In the genomic region with DNA sequence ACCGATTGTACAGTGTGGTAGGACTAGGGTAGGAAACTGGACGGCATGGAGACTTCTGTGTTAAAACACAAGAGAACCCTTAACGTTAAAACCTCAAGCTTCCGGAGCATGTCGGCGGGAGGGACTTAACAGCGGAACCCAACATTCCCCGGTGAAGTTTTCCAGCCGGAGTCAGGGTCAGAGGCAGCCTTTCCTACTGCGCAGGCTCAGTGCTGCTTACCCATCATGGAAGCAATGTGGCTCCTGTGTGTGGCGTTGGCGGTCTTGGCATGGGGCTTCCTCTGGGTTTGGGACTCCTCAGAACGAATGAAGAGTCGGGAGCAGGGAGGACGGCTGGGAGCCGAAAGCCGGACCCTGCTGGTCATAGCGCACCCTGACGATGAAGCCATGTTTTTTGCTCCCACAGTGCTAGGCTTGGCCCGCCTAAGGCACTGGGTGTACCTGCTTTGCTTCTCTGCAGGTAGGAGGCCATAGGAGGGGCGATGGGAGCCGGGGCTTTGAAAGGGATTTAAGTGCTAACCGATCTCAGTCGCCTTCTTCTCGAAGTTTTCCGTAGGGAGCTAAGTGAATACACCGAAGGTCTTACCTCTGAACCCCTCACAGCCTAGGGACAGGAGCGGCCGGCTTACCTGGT, we compare ENCODE assay signal across 8 cellular contexts. TPM values are rescaled to one million over a fixed set of nuclear protein-coding genes. Genes with fewer than 3 reads are reported as not detected.
A peak's percentile ranks its signal among the peaks of the same experiment; 100 is the strongest.
DNase-seq lines count a peak whose midpoint lies in the region; ATAC-seq and TF ChIP-seq lines count a peak whose summit lies in the region.

Gene PIGL (plus strand): TSS at position 209 of the 634 bp plus-strand sequence. CDS start 17 bp downstream, at position 226.

- H3K36me3 ChIP-seq in GM23338 (ENCODE audit: insufficient read depth) (no peaks in the 10 kb centered on the region), heart right ventricle (peaks cover 0 to 9% (median 0%) of the 10 kb centered on the region in 9 donors), tibial nerve (no peaks in the 10 kb centered on the region)

- ATAC-seq in GM23338 (peak; percentile 54), heart right ventricle (peak; percentile 65 to 87 (median 76))

- DNase-seq in DMS153 (lab: John Stamatoyannopoulos, UW) (peak; percentile 61), GM23338 (ENCODE audit: low spot score) (peak; percentile 96), NCI-H146 treated with DMSO at 0.1 percent for 48 hours (lab: John Stamatoyannopoulos, UW; ENCODE audit: unreplicated experiment) (peak; percentile 85), amniotic stem cell (lab: John Stamatoyannopoulos, UW) (peak; percentile 75), heart right ventricle (peak; percentile 83 to 93), pons (ENCODE audit: low spot score) (peak; percentile 94), tibial nerve (ENCODE audit: low spot score in 2 of 2) (peak; percentile 71 to 83)

- peaks cover 5% of the 10 kb centered on the region for H3K27me3 Mint-ChIP-seq in GM23338 (ENCODE audit: insufficient read depth, low read depth, poor library complexity)

- peaks cover 78% of the 10 kb centered on the region for H3K79me2 ChIP-seq in GM23338 (replicated peaks; ENCODE audit: insufficient read depth)

- H4K20me1 ChIP-seq in GM23338 (replicated peaks; ENCODE audit: insufficient read depth), result peaks cover 13% of the 10 kb centered on the region

- peak in 1 of 2 donors; percentile 91 for TF ChIP-seq EP300 in tibial nerve (IDR thresholded peaks at IDR 0.05)

- peak within 1 kb of the TSS; percentile 97 for H3K27ac Mint-ChIP-seq in GM23338

- peak within 1 kb of the TSS; percentile 84 for H3K4me2 ChIP-seq in GM23338

- peak within 1 kb of the TSS; percentile 96 for H3K4me3 Mint-ChIP-seq in GM23338

- H3K9me3 Mint-ChIP-seq in GM23338, result no peaks in the 10 kb centered on the region

- H3K9me3 ChIP-seq in heart right ventricle (no peaks in the 10 kb centered on the region), tibial nerve (no peaks in the 10 kb centered on the region)

- no peaks in the 10 kb centered on the region for H3K36me3 Mint-ChIP-seq in GM23338 (ENCODE audit: low read depth)

- H3K4me3 ChIP-seq in GM23338 (peak within 1 kb of the TSS; percentile 88), heart right ventricle (peak within 1 kb of the TSS; percentile 79 to 100 (median 92)), tibial nerve (peak within 1 kb of the TSS; percentile 80 to 92 (median 88))

- peaks cover 17% of the 10 kb centered on the region for H3K4me1 ChIP-seq in GM23338 (ENCODE audit: insufficient read depth)
- H3K4me1 ChIP-seq in heart right ventricle, result peaks cover 3 to 55% (median 45%) of the 10 kb centered on the region in 9 donors
- H3K4me1 ChIP-seq in tibial nerve, result peaks cover 0 to 45% (median 24%) of the 10 kb centered on the region in 4 donors

- no peaks in the 10 kb centered on the region for H3K9me2 ChIP-seq in GM23338 (ENCODE audit: insufficient read depth)

- peak in 1 of 2 donors; percentile 33 for TF ChIP-seq POLR2A in tibial nerve (IDR thresholded peaks at IDR 0.05)

- no peaks in the 10 kb centered on the region for H3K27me3 ChIP-seq in GM23338 (ENCODE audit: insufficient read depth)
- H3K27me3 ChIP-seq in heart right ventricle, result no peaks in the 10 kb centered on the region
- H3K27me3 ChIP-seq in tibial nerve, result no peaks in the 10 kb centered on the region

- 0 out of 4 replicates have a peak, but pooled peaks of 1 of the 2 experiments have one; percentile 4 for TF ChIP-seq CTCF in GM23338 (conservative IDR thresholded peaks at IDR 0.05; ENCODE audit: low read depth in 2 of 2)
- TF ChIP-seq CTCF in heart right ventricle (IDR thresholded peaks at IDR 0.05), result no peak
- peak in 1 of 5 experiments; percentile 22 for TF ChIP-seq CTCF in tibial nerve (IDR thresholded peaks at IDR 0.05)

- H3K4me1 Mint-ChIP-seq in GM23338, result peaks cover 12% of the 10 kb centered on the region

- H3F3A ChIP-seq in GM23338 (replicated peaks; ENCODE audit: low read depth), result peaks cover 9% of the 10 kb centered on the region; the same call in 1 of the 2 replicates

- peak within 1 kb of the TSS; percentile 96 for H2AFZ ChIP-seq in GM23338

- intact Hi-C loops in T-helper 1 cell treated with Interleukin-12 subunit alpha and Interleukin-12 subunit beta and Interleukin-4 antibody, amounts not matched to agents 30 ng/mL and 1 ng/mL, for 36 hours (cut with micrococcal nuclease), result loop anchor here (1.0 to 10.0 kb wide), 8 partner anchors 12 to 828 kb away; partner anchors contain the start of genes CENPV, MPRIP, TRPV2 and UBB
- intact Hi-C loops in heart right ventricle (cut with DNase I), result loop anchor here in 4 of 10 donors (5.0 to 10.0 kb wide), 2 partner anchors 58 to 70 kb away; no protein-coding TSS in a partner anchor

- 0 to 1% methylated on average over 29 of the region's 29 CpGs for WGBS in heart right ventricle, 2 donors
- WGBS in tibial nerve, 2 donors, result 0 to 1% methylated on average over 26 to 27 of the region's 29 CpGs

- peak within 1 kb of the TSS; percentile 97 for H3K27ac ChIP-seq in GM23338 (ENCODE audit: low read depth)
- peak within 1 kb of the TSS; percentile 85 to 100 (median 98) for H3K27ac ChIP-seq in heart right ventricle
- H3K27ac ChIP-seq in tibial nerve, result peak within 1 kb of the TSS; percentile 93 to 95 (median 94)

TF ChIP-seq in GM23338, 12 proteins besides CTCF, POLR2A, EP300 and RAD21 (continues in another document):
- TF ChIP-seq NANOG (IDR thresholded peaks at IDR 0.05; ENCODE audit: borderline replicate concordance) (peak; percentile 19; the same call in 1 of the 2 replicates), CREB1 (CRISPR knock-in tag; IDR thresholded peaks at IDR 0.05; ENCODE audit: low read depth) (peak; percentile 60; the same call in 1 of the 2 replicates), POLR2AphosphoS5 (IDR thresholded peaks at IDR 0.05; ENCODE audit: low read depth) (peak; percentile 99), EZH2phosphoT487 (IDR thresholded peaks at IDR 0.05; ENCODE audit: unreplicated experiment) (no peak), ZNF114 (CRISPR knock-in tag; IDR thresholded peaks at IDR 0.05) (no peak)
- TF ChIP-seq, protein P1, sequence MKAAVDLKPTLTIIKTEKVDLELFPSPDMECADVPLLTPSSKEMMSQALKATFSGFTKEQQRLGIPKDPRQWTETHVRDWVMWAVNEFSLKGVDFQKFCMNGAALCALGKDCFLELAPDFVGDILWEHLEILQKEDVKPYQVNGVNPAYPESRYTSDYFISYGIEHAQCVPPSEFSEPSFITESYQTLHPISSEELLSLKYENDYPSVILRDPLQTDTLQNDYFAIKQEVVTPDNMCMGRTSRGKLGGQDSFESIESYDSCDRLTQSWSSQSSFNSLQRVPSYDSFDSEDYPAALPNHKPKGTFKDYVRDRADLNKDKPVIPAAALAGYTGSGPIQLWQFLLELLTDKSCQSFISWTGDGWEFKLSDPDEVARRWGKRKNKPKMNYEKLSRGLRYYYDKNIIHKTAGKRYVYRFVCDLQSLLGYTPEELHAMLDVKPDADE (IDR thresholded peaks at IDR 0.05), result peak; percentile 71

RNA-seq across cellular contexts. Expression of gene PIGL, which starts in this region (rescaled TPM):
- total RNA-seq in GM23338 (2014; rRNA removed; shearing (Covaris generic)), result 47.3 and 70.1 TPM in 2 replicates
- polyA plus RNA-seq in GM23338 (2016; fragmentation: Nextera tagmentation; extraction: Ambion mirVana) (32.3 and 32.9 TPM in 2 replicates), heart right ventricle (10 to 100 TPM in 1 of 2 donors, 1 to 10 TPM in 1; 6.1 to 14.6 TPM)
- total RNA-seq in T-helper 1 cell treated with Interleukin-12 subunit alpha and Interleukin-12 subunit beta and Interleukin-4 antibody, amounts not matched to agents 30 ng/mL and 1 ng/mL, for 36 hours, result 27.4 and 32.7 TPM in 2 replicates
- total RNA-seq in heart right ventricle (10 to 100 TPM in 4 of 10 donors, 1 to 10 TPM in 6; 7.8 to 12.0 (median 9.5) TPM), tibial nerve (10 to 100 TPM; 42.4 to 87.6 (median 66.1) TPM)

Comparison
In these comparisons a context has a peak if more than half of its experiments do, and no peak if none do; other contexts are left out.
1. Peak in every context shown above with its lines: DNase-seq, ATAC-seq, H3K4me3 ChIP-seq and H3K27ac ChIP-seq.